In genomic region chr2:10480359-10480949, GRCh38 we compare ENCODE assay signal across 26 cellular contexts.
"Had no signal": no experiment of that assay in that cellular context is flagged by ENCODE, and none has a peak within 500 bp of the region (broad histone marks: within the 10 kb centered on the region; RNA-seq: fewer than 3 reads in every experiment).

No MANE protein-coding gene starts in this region.

- H3K9ac ChIP-seq: parathyroid adenoma had no signal

- H3K27ac Mint-ChIP-seq: activated CD4-positive, alpha-beta memory T cell treated with anti-CD3 and anti-CD28 coated beads for 36 hours; activated CD4-positive, alpha-beta T cell treated with anti-CD3 and anti-CD28 coated beads, Interleukin-2, amount 10 ng/mL, durations not matched to agents 24 days and 14 days; activated naive CD8-positive, alpha-beta T cell treated with anti-CD3 and anti-CD28 coated beads, Interleukin-2, amount 10 ng/mL, durations not matched to agents 7 days and 5 days; type B pancreatic cell had no signal

- ATAC-seq: gastroesophageal sphincter, mucosa of descending colon had no signal

- FAIRE-seq: astrocyte, endothelial cell of umbilical vein, TTC549 had no signal

- H3K36me3 Mint-ChIP-seq: activated CD4-positive, alpha-beta memory T cell treated with anti-CD3 and anti-CD28 coated beads for 36 hours; activated naive CD8-positive, alpha-beta T cell treated with anti-CD3 and anti-CD28 coated beads, Interleukin-2, amount 10 ng/mL, durations not matched to agents 7 days and 5 days; type B pancreatic cell had no signal

- H3K4me3 ChIP-seq: gastroesophageal sphincter, hepatocyte, left ventricle myocardium inferior, mucosa of descending colon, right atrium auricular region, thoracic aorta, uterus had no signal

- H3K79me2 ChIP-seq: hepatocyte, parathyroid adenoma had no signal

- DNase-seq: activated CD4-positive, alpha-beta memory T cell treated with anti-CD3 and anti-CD28 coated beads for 36 hours; activated CD4-positive, alpha-beta T cell treated with anti-CD3 and anti-CD28 coated beads, Interleukin-2, amount 10 ng/mL, durations not matched to agents 24 days and 14 days; activated CD4-positive, CD25-positive, alpha-beta regulatory T cell treated with anti-CD3 and anti-CD28 coated beads, Interleukin-2, amount 50 U/mL, for 72 hours; activated CD8-positive, alpha-beta memory T cell treated with anti-CD3 and anti-CD28 coated beads, Interleukin-2, amount 50 U/mL, for 4 hours; activated naive CD4-positive, alpha-beta T cell; activated naive CD8-positive, alpha-beta T cell treated with anti-CD3 and anti-CD28 coated beads, Interleukin-2, amount 10 ng/mL, durations not matched to agents 7 days and 5 days; activated T-cell treated with anti-CD3 and anti-CD28 coated beads, Interleukin-2, amount 50 U/mL, for 1 hour; amniotic stem cell; brain microvascular endothelial cell; islet precursor cell; left ventricle myocardium inferior; mucosa of descending colon; stimulated activated CD4-positive, alpha-beta T cell treated with anti-CD3 and anti-CD28 coated beads, Interleukin-15, amount 100 ng/mL, for 24 hours; stimulated activated CD4-positive, alpha-beta T cell treated with anti-CD3 and anti-CD28 coated beads, Interleukin-2, amount 100 ng/mL, for 24 hours; stimulated activated naive CD4-positive, alpha-beta T cell treated with Interleukin-2 at 50 U/mL for 16 hours; uterus had no signal

- H3K27ac ChIP-seq: brain microvascular endothelial cell, gastroesophageal sphincter, hepatocyte, left ventricle myocardium inferior, parathyroid adenoma, right atrium auricular region, thoracic aorta, uterus, VCaP had no signal

- H3K36me3 ChIP-seq: brain microvascular endothelial cell, gastroesophageal sphincter, left ventricle myocardium inferior, right atrium auricular region, thoracic aorta, uterus had no signal

- H3K4me2 ChIP-seq: hepatocyte had no signal

- H3K9me3 ChIP-seq: gastroesophageal sphincter, left ventricle myocardium inferior, mucosa of descending colon, right atrium auricular region, thoracic aorta, uterus had no signal

- H2AFZ ChIP-seq: hepatocyte, parathyroid adenoma had no signal

- H3K9me3 Mint-ChIP-seq: activated CD4-positive, alpha-beta memory T cell treated with anti-CD3 and anti-CD28 coated beads for 36 hours; activated CD4-positive, alpha-beta T cell treated with anti-CD3 and anti-CD28 coated beads, Interleukin-2, amount 10 ng/mL, durations not matched to agents 24 days and 14 days; activated naive CD8-positive, alpha-beta T cell treated with anti-CD3 and anti-CD28 coated beads, Interleukin-2, amount 10 ng/mL, durations not matched to agents 7 days and 5 days; type B pancreatic cell had no signal

- H3K27me3 ChIP-seq: hepatocyte, right atrium auricular region had no signal

- H3K4me1 ChIP-seq: gastroesophageal sphincter, left ventricle myocardium inferior, parathyroid adenoma, right atrium auricular region, uterus had no signal

- H3K4me3 Mint-ChIP-seq: activated CD4-positive, alpha-beta memory T cell treated with anti-CD3 and anti-CD28 coated beads for 36 hours; activated CD4-positive, alpha-beta T cell treated with anti-CD3 and anti-CD28 coated beads, Interleukin-2, amount 10 ng/mL, durations not matched to agents 24 days and 14 days; activated naive CD8-positive, alpha-beta T cell treated with anti-CD3 and anti-CD28 coated beads, Interleukin-2, amount 10 ng/mL, durations not matched to agents 7 days and 5 days; type B pancreatic cell had no signal
